ENCODE assay signal across 8 cellular contexts in genomic region chr20:4949833-4950178, GRCh38. TPM values are rescaled to one million over a fixed set of nuclear protein-coding genes. Genes with fewer than 3 reads are reported as not detected.
DNase-seq lines count a peak whose midpoint lies in the region; ATAC-seq and TF ChIP-seq lines count a peak whose summit lies in the region.

No MANE protein-coding gene starts in this region.

- H3K9me3 ChIP-seq in psoas muscle, result no peaks in the 10 kb centered on the region

- H3K4me3 Mint-ChIP-seq in activated T-cell treated with anti-CD3 and anti-CD28 coated beads, Interleukin-2, amount 50 U/mL, for 4 hours, result peak overlapping the region; percentile 30

- 64 to 67% (median 67%) methylated on average over 6 of the region's 6 CpGs for WGBS in psoas muscle, 3 donors

- H3K36me3 ChIP-seq in psoas muscle (ENCODE audit: insufficient read depth in 1 of 2, low read depth in 1 of 2), result no peaks in the 10 kb centered on the region

- H3K36me3 Mint-ChIP-seq in activated T-cell treated with anti-CD3 and anti-CD28 coated beads, Interleukin-2, amount 50 U/mL, for 4 hours (ENCODE audit: insufficient read depth), result peaks cover 15% of the 10 kb centered on the region

- H3K9me3 Mint-ChIP-seq in activated T-cell treated with anti-CD3 and anti-CD28 coated beads, Interleukin-2, amount 50 U/mL, for 4 hours, result no peaks in the 10 kb centered on the region

- H3K4me1 ChIP-seq in foreskin keratinocyte (no peaks in the 10 kb centered on the region), psoas muscle (peaks cover 5% of the 10 kb centered on the region)

- H3K4me1 Mint-ChIP-seq in activated T-cell treated with anti-CD3 and anti-CD28 coated beads, Interleukin-2, amount 50 U/mL, for 4 hours (ENCODE audit: low read depth), result peaks cover 21% of the 10 kb centered on the region

- ATAC-seq in GM18517 (IDR thresholded peaks at IDR 0.05; ENCODE audit: unreplicated experiment), result peak; percentile 45
- peak in 1 of 2 donors; percentile 83 for ATAC-seq in activated T-cell treated with anti-CD3 and anti-CD28 coated beads, Interleukin-2, amount 50 U/mL, for 4 hours
- peak; percentile 23 for ATAC-seq in foreskin keratinocyte
- no peak for ATAC-seq in psoas muscle

- no peaks in the 10 kb centered on the region for H3K27me3 Mint-ChIP-seq in activated T-cell treated with anti-CD3 and anti-CD28 coated beads, Interleukin-2, amount 50 U/mL, for 4 hours (ENCODE audit: low read depth)

- no peak overlapping the region for H3K4me3 ChIP-seq in psoas muscle

- in situ Hi-C loops in KBM-7 (cut with MboI; ENCODE audit: low pct_unique_long_range_greater_than_20kb, low sequenced_read_pairs), result no loop called here

- TF ChIP-seq CTCF in C4-2B (conservative IDR thresholded peaks at IDR 0.05) (peak; percentile 83), foreskin keratinocyte (conservative IDR thresholded peaks at IDR 0.05) (peak; percentile 64), psoas muscle (IDR thresholded peaks at IDR 0.05) (peak; percentile 27)

- intact Hi-C loops in psoas muscle (cut with DNase I), result no loop called here

- DNase-seq in KBM-7, result peak; percentile 21
- DNase-seq in activated T-cell treated with anti-CD3 and anti-CD28 coated beads, Interleukin-2, amount 50 U/mL, for 4 hours, result no peak
- peak in 1 of 2 donors; percentile 10 for DNase-seq in foreskin keratinocyte
- DNase-seq in psoas muscle, result no peak
- DNase-seq in T-helper 9 cell, result no peak
- DNase-seq in SHP77 (lab: John Stamatoyannopoulos, UW), result no peak

- H3K27ac ChIP-seq in C4-2B, result peak overlapping the region; percentile 51; the same call in 1 of the 2 replicates
- no peak overlapping the region for H3K27ac ChIP-seq in foreskin keratinocyte
- H3K27ac ChIP-seq in psoas muscle, result no peak overlapping the region

- H3K27me3 ChIP-seq in foreskin keratinocyte (no peaks in the 10 kb centered on the region), psoas muscle (ENCODE audit: insufficient read depth in 3 of 3, low read length in 2 of 3) (no peaks in the 10 kb centered on the region)

RNA-seq across cellular contexts. Expression of gene SLC23A2, which starts 51.5 kb away (rescaled TPM):
- 10 to 100 TPM; 19.6 to 25.9 (median 20.4) TPM for total RNA-seq in activated T-cell treated with anti-CD3 and anti-CD28 coated beads, Interleukin-2, amount 50 U/mL, for 4 hours
- total RNA-seq in foreskin keratinocyte, result 12.0 and 12.7 TPM in 2 replicates
- 3.4 and 3.5 TPM in 2 replicates for polyA plus RNA-seq in foreskin keratinocyte
- 1 to 10 TPM; 3.4 to 4.9 (median 4.2) TPM for total RNA-seq in psoas muscle
- polyA plus RNA-seq in psoas muscle, result 1 to 10 TPM in 2 of 3 donors, under 1 TPM in 1; 0.87 to 1.4 (median 1.2) TPM

Comparison
In these comparisons a context has a peak if more than half of its experiments do, and no peak if none do; other contexts are left out.
1. CTCF ChIP-seq: peak in every context shown above with its lines; median percentile 83 in C4-2B; 64 in foreskin keratinocyte; 27 in psoas muscle.
2. ATAC-seq: peak in GM18517 (single experiment) and foreskin keratinocyte (single experiment); none in psoas muscle (0 of 4).